ENCODE assay signal across 14 cellular contexts in the genomic region with DNA sequence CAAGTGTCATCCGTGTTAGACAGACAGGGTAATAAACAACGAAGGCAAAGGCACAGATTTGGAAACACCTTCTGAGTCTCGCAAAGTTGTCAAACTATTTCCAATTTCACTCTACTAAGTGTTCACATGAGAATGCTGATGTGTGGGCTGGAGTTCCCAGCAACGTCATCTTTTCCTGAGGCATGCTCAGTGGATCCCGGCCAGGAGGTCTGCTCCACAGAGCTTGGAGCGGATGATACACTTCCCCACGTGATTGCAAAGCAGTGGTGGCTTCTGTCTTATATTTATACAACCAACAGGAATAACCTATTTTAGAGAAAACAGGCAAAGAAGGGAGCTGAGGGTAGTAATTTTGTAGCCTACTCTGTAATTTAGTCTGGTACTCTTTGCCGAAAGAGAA. TPM values are rescaled to one million over a fixed set of nuclear protein-coding genes. Genes with fewer than 3 reads are reported as not detected.
DNase-seq lines count a peak whose midpoint lies in the region; ATAC-seq and TF ChIP-seq lines count a peak whose summit lies in the region.
"Had no signal": no experiment of that assay in that cellular context is flagged by ENCODE, and none has a peak within 500 bp of the region (broad histone marks: within the 10 kb centered on the region; RNA-seq: fewer than 3 reads in every experiment).

No MANE protein-coding gene starts in this region.

- H3K4me1 ChIP-seq in muscle layer of duodenum (ENCODE audit: control insufficient read depth in 1 of 2, insufficient read depth in 2 of 2, low read length in 2 of 2) = peaks cover 4 to 11% of the 10 kb centered on the region in 2 donors
- H3K4me1 ChIP-seq in aorta (ENCODE audit: control insufficient read depth in 1 of 2, insufficient read depth in 2 of 2, low read length in 2 of 2) = peaks cover 0 to 2% of the 10 kb centered on the region in 2 donors
- no peaks in the 10 kb centered on the region for H3K4me1 ChIP-seq in PC-9 (replicated peaks; ENCODE audit: insufficient read depth)
- H3K4me1 ChIP-seq: prostate gland had no signal

- H3K9me3 ChIP-seq in T-helper 17 cell (ENCODE audit: control insufficient read depth, low read length, poor library complexity, severe bottlenecking) (no peaks in the 10 kb centered on the region), muscle layer of duodenum (ENCODE audit: control insufficient read depth in 1 of 2, low read length in 2 of 2) (no peaks in the 10 kb centered on the region), aorta (ENCODE audit: control insufficient read depth, low read length) (no peaks in the 10 kb centered on the region), PC-9 (ENCODE audit: insufficient read depth, low read depth) (no peaks in the 10 kb centered on the region)
- H3K9me3 ChIP-seq: prostate gland had no signal

- H2AFZ ChIP-seq in PC-9 = no peak overlapping the region

- no peaks in the 10 kb centered on the region for H3K79me2 ChIP-seq in PC-9 (ENCODE audit: low read depth)

- ATAC-seq in T-helper 17 cell = no peak
- ATAC-seq in aorta (ENCODE audit: low FRiP score) = peak; percentile 80
- ATAC-seq in activated T-helper 17 cell treated with anti-CD3 and anti-CD28 coated beads, Interleukin-2, amount 50 U/mL, for 72 hours (replicated peaks) = no peak

- no peak for TF ChIP-seq CTCF in fibroblast of the aortic adventitia (IDR thresholded peaks at IDR 0.05; ENCODE audit: insufficient read depth, low read length)
- TF ChIP-seq CTCF in PC-9 (conservative IDR thresholded peaks at IDR 0.05) = no peak

- no peak overlapping the region for H3K4me3 Mint-ChIP-seq in T-helper 17 cell
- H3K4me3 Mint-ChIP-seq in activated T-helper 17 cell treated with anti-CD3 and anti-CD28 coated beads, Interleukin-2, amount 50 U/mL, for 72 hours = no peak overlapping the region
- H3K4me3 Mint-ChIP-seq: activated naive CD8-positive, alpha-beta T cell treated with anti-CD3 and anti-CD28 coated beads, Interleukin-2, amount 10 ng/mL, durations not matched to agents 7 days and 5 days had no signal

- H3K9me2 ChIP-seq in PC-9 (ENCODE audit: insufficient read depth) = no peaks in the 10 kb centered on the region

- H3K4me1 Mint-ChIP-seq in T-helper 17 cell = no peaks in the 10 kb centered on the region
- no peaks in the 10 kb centered on the region for H3K4me1 Mint-ChIP-seq in activated T-helper 17 cell treated with anti-CD3 and anti-CD28 coated beads, Interleukin-2, amount 50 U/mL, for 72 hours

- H3K36me3 Mint-ChIP-seq in T-helper 17 cell (ENCODE audit: low read depth) = no peaks in the 10 kb centered on the region
- no peaks in the 10 kb centered on the region for H3K36me3 Mint-ChIP-seq in activated T-helper 17 cell treated with anti-CD3 and anti-CD28 coated beads, Interleukin-2, amount 50 U/mL, for 72 hours (ENCODE audit: low read depth)
- H3K36me3 Mint-ChIP-seq: activated naive CD8-positive, alpha-beta T cell treated with anti-CD3 and anti-CD28 coated beads, Interleukin-2, amount 10 ng/mL, durations not matched to agents 7 days and 5 days had no signal

- no peaks in the 10 kb centered on the region for H3K9me3 Mint-ChIP-seq in activated T-helper 17 cell treated with anti-CD3 and anti-CD28 coated beads, Interleukin-2, amount 50 U/mL, for 72 hours

- H3K4me3 ChIP-seq in fibroblast of the aortic adventitia (ENCODE audit: low read depth, low read length) (no peak overlapping the region), muscle layer of duodenum (ENCODE audit: low read depth in 1 of 2, low read length in 2 of 2) (peak overlapping the region in 1 of 2 donors; percentile 24), aorta (ENCODE audit: low read length in 2 of 2) (no peak overlapping the region), PC-9 (no peak overlapping the region)
- H3K4me3 ChIP-seq: prostate gland, SK-N-MC had no signal

- POLR2A ChIA-PET in PC-9 (lab: Charles Lee; ENCODE audit: unreplicated experiment) = no interaction called here

- no peaks in the 10 kb centered on the region for H3F3A ChIP-seq in PC-9 (ENCODE audit: insufficient read depth, low read depth)

- 10 to 29% methylated on average over 8 of the region's 8 CpGs for WGBS in aorta, 2 donors

- intact Hi-C loops in aorta (cut with DNase I) = no loop called here
- intact Hi-C loops in PC-9 (cut with micrococcal nuclease; ENCODE audit: unreplicated experiment) = no loop called here

- no peaks in the 10 kb centered on the region for H4K20me1 ChIP-seq in PC-9 (ENCODE audit: insufficient read depth)

- H3K27ac ChIP-seq in muscle layer of duodenum (ENCODE audit: low read length) (peak overlapping the region; percentile 84), aorta (ENCODE audit: low read depth in 1 of 2, low read length in 2 of 2) (peak overlapping the region in 1 of 2 donors; percentile 95), PC-9 (no peak overlapping the region)
- H3K27ac ChIP-seq: prostate gland, SK-N-MC had no signal

- H3K27me3 ChIP-seq in muscle layer of duodenum (ENCODE audit: low read depth, low read length) (no peaks in the 10 kb centered on the region), aorta (ENCODE audit: control insufficient read depth in 1 of 2, insufficient read depth in 2 of 2, low read length in 1 of 2) (no peaks in the 10 kb centered on the region), PC-9 (ENCODE audit: insufficient read depth, low read depth) (0 out of 2 replicates have a peak, but pooled peaks cover 3% of the 10 kb centered on the region)

- no peak overlapping the region for H3K4me2 ChIP-seq in PC-9

- peak overlapping the region; percentile 74 for H3K27ac Mint-ChIP-seq in T-helper 17 cell
- no peak overlapping the region for H3K27ac Mint-ChIP-seq in activated T-helper 17 cell treated with anti-CD3 and anti-CD28 coated beads, Interleukin-2, amount 50 U/mL, for 72 hours
- H3K27ac Mint-ChIP-seq: activated naive CD8-positive, alpha-beta T cell treated with anti-CD3 and anti-CD28 coated beads, Interleukin-2, amount 10 ng/mL, durations not matched to agents 7 days and 5 days had no signal

- BruUV-seq in PC-9 (replicated peaks; lab: Mats Ljungman, UMichigan) = no TSS peak

- DNase-seq in T-helper 17 cell (no peak), fibroblast of the aortic adventitia (ENCODE audit: low read depth) (peak; percentile 68), aorta (peak; percentile 83 to 87), PC-9 (no peak), NOMO-1 (lab: John Stamatoyannopoulos, UW; ENCODE audit: unreplicated experiment in 2 of 2) (no peak)
- DNase-seq: activated naive CD8-positive, alpha-beta T cell treated with anti-CD3 and anti-CD28 coated beads, Interleukin-2, amount 10 ng/mL, durations not matched to agents 7 days and 5 days; Kasumi-1; mesendoderm; NCI-H2107; NK-92 treated with Interleukin-12 subunit alpha and Interleukin-12 subunit beta, amount 100 ng/mL, for 24 hours had no signal

- CTCF ChIA-PET in PC-9 (lab: Charles Lee) = no interaction called here

- H3K27me3 Mint-ChIP-seq in T-helper 17 cell = no peaks in the 10 kb centered on the region
- H3K27me3 Mint-ChIP-seq in activated T-helper 17 cell treated with anti-CD3 and anti-CD28 coated beads, Interleukin-2, amount 50 U/mL, for 72 hours = no peaks in the 10 kb centered on the region

- H3K36me3 ChIP-seq in muscle layer of duodenum (ENCODE audit: control insufficient read depth in 1 of 2, insufficient read depth in 2 of 2, low read length in 2 of 2) (no peaks in the 10 kb centered on the region), aorta (ENCODE audit: control insufficient read depth in 1 of 2, insufficient read depth in 2 of 2, low read length in 1 of 2) (no peaks in the 10 kb centered on the region), PC-9 (ENCODE audit: low read depth) (no peaks in the 10 kb centered on the region)
- H3K36me3 ChIP-seq: prostate gland had no signal

RNA-seq across cellular contexts. Expression of a gene that starts 40.1 kb away (rescaled TPM):
- total RNA-seq in T-helper 17 cell (10 to 100 TPM; 20.3 to 21.2 TPM), fibroblast of the aortic adventitia (ENCODE audit: low replicate concordance) (2.9 and 6.7 TPM in 2 replicates), aorta (100 to 1,000 TPM in 1 of 2 donors, 10 to 100 TPM in 1; 62.1 to 119 TPM), PC-9 (2021) (12.5 and 19.4 TPM in 2 replicates)
- 10 to 100 TPM; 15.4 to 29.9 TPM for polyA plus RNA-seq in aorta
- 10 to 100 TPM; 45.1 to 82.3 TPM for total RNA-seq in activated T-helper 17 cell treated with anti-CD3 and anti-CD28 coated beads, Interleukin-2, amount 50 U/mL, for 72 hours

Comparison
In these comparisons a context has a peak if more than half of its experiments do, and no peak if none do; other contexts are left out.
1. DNase-seq: peak in fibroblast of the aortic adventitia (single experiment) and aorta (2 of 2); none in T-helper 17 cell (0 of 3), PC-9 (0 of 2) and NOMO-1 (0 of 2).